1 cellular context compared by ENCODE assay signal in the genomic region with DNA sequence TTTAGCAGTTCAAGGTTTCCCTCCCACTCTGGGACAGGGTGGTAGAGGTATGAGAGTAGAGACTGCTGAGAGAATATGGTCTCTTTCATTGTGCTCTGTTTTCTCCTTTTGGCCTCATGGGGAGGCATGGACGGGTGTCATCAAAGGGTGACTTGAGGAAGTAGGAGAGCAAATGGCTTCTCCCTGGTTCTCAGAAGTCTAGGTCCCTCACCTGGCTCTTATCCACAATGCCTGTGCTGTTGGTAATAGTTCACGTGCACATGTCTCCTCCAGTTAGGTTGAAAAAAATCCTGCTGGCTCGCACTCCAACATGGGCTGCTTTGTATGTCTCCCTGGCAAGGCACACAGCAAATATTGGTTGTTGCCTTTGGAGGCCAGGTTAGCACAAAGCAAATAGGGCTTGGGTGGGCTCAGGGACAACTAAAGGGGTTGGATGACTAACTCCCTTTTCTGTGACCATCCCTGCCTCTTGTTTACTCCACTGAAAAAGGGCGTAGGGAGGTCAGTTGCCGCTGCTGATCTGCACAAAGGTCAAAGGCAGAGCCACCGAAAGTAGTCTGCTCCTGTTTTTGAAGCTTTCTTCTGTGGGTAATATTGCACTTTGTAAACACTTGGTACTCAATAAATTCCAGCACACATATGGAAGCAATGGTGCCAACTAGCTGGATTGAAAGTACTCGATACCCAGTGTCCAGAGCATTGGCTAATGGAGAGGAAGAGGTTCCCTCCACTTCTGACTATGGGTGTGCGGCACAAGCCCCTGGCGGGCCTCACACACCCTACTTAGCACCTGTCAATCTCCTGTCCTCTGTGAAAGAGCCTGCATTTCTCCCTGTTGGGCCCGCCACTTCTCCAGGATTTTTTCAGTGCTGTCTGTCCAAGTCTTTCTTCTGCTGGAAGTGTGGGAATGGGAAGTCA.
TF ChIP-seq lines count a peak whose summit lies in the region.

No MANE protein-coding gene starts in this region.

TF ChIP-seq in HepG2, 621 proteins besides CTCF, POLR2A, EP300 and RAD21 (continued from another document and continues in another):
- TF ChIP-seq ZNF788 (CRISPR knock-in tag; IDR thresholded peaks at IDR 0.05; ENCODE audit: borderline replicate concordance): peak; percentile 58; the same call in 1 of the 2 replicates
- TF ChIP-seq ELF1 (CRISPR knock-in tag; IDR thresholded peaks at IDR 0.05): peak; percentile 45; the same call in 1 of the 2 replicates
- TF ChIP-seq KDM1A (CRISPR knock-in tag; IDR thresholded peaks at IDR 0.05): no peak; the same call in 1 of the 2 replicates
- TF ChIP-seq MEIS2 (CRISPR knock-in tag; IDR thresholded peaks at IDR 0.05): peak; percentile 92
- no peak for TF ChIP-seq ZNF670 (CRISPR knock-in tag; IDR thresholded peaks at IDR 0.05; ENCODE audit: borderline replicate concordance)
- TF ChIP-seq, protein P1, sequence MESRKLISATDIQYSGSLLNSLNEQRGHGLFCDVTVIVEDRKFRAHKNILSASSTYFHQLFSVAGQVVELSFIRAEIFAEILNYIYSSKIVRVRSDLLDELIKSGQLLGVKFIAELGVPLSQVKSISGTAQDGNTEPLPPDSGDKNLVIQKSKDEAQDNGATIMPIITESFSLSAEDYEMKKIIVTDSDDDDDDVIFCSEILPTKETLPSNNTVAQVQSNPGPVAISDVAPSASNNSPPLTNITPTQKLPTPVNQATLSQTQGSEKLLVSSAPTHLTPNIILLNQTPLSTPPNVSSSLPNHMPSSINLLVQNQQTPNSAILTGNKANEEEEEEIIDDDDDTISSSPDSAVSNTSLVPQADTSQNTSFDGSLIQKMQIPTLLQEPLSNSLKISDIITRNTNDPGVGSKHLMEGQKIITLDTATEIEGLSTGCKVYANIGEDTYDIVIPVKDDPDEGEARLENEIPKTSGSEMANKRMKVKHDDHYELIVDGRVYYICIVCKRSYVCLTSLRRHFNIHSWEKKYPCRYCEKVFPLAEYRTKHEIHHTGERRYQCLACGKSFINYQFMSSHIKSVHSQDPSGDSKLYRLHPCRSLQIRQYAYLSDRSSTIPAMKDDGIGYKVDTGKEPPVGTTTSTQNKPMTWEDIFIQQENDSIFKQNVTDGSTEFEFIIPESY (CRISPR knock-in tag; IDR thresholded peaks at IDR 0.05): peak; percentile 63; the same call in 1 of the 2 replicates
- TF ChIP-seq ZNF431 (CRISPR knock-in tag; IDR thresholded peaks at IDR 0.05; ENCODE audit: borderline replicate concordance, low read depth): peak; percentile 33; the same call in 1 of the 2 replicates
- peak; percentile 73; the same call in 1 of the 2 replicates for TF ChIP-seq ZMYM2 (CRISPR knock-in tag; IDR thresholded peaks at IDR 0.05)
- no peak; the same call in 1 of the 2 replicates for TF ChIP-seq ZNF441 (CRISPR knock-in tag; IDR thresholded peaks at IDR 0.05; ENCODE audit: borderline replicate concordance)
- TF ChIP-seq ARID2 (CRISPR knock-in tag; IDR thresholded peaks at IDR 0.05; ENCODE audit: borderline replicate concordance): no peak
- TF ChIP-seq PCBP2 (optimal IDR thresholded peaks at IDR 0.05; ENCODE audit: low read depth, low read length, poor library complexity, severe bottlenecking): no peak
- 0 out of 2 replicates have a peak, but pooled peaks have one; percentile 65 for TF ChIP-seq ZNF230 (CRISPR knock-in tag; IDR thresholded peaks at IDR 0.05)
- no peak for TF ChIP-seq HNRNPH1 (optimal IDR thresholded peaks at IDR 0.05; ENCODE audit: low read depth, low read length)
- 0 out of 2 replicates have a peak, but pooled peaks have one; percentile 52 for TF ChIP-seq ARNT2 (CRISPR knock-in tag; IDR thresholded peaks at IDR 0.05; ENCODE audit: low read depth)
- peak; percentile 67 for TF ChIP-seq GATAD1 (CRISPR knock-in tag; IDR thresholded peaks at IDR 0.05)
- no peak for TF ChIP-seq ZNF883 (CRISPR knock-in tag; IDR thresholded peaks at IDR 0.05; ENCODE audit: not compliant biosample characterization)
- TF ChIP-seq, protein P2, sequence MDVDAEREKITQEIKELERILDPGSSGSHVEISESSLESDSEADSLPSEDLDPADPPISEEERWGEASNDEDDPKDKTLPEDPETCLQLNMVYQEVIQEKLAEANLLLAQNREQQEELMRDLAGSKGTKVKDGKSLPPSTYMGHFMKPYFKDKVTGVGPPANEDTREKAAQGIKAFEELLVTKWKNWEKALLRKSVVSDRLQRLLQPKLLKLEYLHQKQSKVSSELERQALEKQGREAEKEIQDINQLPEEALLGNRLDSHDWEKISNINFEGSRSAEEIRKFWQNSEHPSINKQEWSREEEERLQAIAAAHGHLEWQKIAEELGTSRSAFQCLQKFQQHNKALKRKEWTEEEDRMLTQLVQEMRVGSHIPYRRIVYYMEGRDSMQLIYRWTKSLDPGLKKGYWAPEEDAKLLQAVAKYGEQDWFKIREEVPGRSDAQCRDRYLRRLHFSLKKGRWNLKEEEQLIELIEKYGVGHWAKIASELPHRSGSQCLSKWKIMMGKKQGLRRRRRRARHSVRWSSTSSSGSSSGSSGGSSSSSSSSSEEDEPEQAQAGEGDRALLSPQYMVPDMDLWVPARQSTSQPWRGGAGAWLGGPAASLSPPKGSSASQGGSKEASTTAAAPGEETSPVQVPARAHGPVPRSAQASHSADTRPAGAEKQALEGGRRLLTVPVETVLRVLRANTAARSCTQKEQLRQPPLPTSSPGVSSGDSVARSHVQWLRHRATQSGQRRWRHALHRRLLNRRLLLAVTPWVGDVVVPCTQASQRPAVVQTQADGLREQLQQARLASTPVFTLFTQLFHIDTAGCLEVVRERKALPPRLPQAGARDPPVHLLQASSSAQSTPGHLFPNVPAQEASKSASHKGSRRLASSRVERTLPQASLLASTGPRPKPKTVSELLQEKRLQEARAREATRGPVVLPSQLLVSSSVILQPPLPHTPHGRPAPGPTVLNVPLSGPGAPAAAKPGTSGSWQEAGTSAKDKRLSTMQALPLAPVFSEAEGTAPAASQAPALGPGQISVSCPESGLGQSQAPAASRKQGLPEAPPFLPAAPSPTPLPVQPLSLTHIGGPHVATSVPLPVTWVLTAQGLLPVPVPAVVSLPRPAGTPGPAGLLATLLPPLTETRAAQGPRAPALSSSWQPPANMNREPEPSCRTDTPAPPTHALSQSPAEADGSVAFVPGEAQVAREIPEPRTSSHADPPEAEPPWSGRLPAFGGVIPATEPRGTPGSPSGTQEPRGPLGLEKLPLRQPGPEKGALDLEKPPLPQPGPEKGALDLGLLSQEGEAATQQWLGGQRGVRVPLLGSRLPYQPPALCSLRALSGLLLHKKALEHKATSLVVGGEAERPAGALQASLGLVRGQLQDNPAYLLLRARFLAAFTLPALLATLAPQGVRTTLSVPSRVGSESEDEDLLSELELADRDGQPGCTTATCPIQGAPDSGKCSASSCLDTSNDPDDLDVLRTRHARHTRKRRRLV (CRISPR knock-in tag; IDR thresholded peaks at IDR 0.05): no peak
- no peak for TF ChIP-seq GABPA (IDR thresholded peaks at IDR 0.05; ENCODE audit: low read depth, low read length)
- TF ChIP-seq GABPA (CRISPR knock-in tag; IDR thresholded peaks at IDR 0.05; ENCODE audit: low read depth): peak; percentile 54
- no peak for TF ChIP-seq NRL (CRISPR knock-in tag; IDR thresholded peaks at IDR 0.05; ENCODE audit: borderline replicate concordance)
- TF ChIP-seq JUN (CRISPR knock-in tag; IDR thresholded peaks at IDR 0.05): peak; percentile 89
- TF ChIP-seq JUNB (CRISPR knock-in tag; IDR thresholded peaks at IDR 0.05; ENCODE audit: borderline replicate concordance): peak; percentile 51; the same call in 1 of the 2 replicates
- no peak for TF ChIP-seq PRPF4 (IDR thresholded peaks at IDR 0.05; ENCODE audit: low read depth, low read length, poor library complexity, severe bottlenecking)
- TF ChIP-seq ISX (CRISPR knock-in tag; conservative IDR thresholded peaks at IDR 0.05): peak; percentile 85; the same call in 1 of the 2 replicates
- no peak for TF ChIP-seq U2AF2 (IDR thresholded peaks at IDR 0.05; ENCODE audit: low read depth, low read length)
- peak; percentile 91 for TF ChIP-seq FOXP1 (IDR thresholded peaks at IDR 0.05)
- TF ChIP-seq FOXP1 (CRISPR knock-in tag; IDR thresholded peaks at IDR 0.05): peak; percentile 99
- TF ChIP-seq ZNF558 (CRISPR knock-in tag; IDR thresholded peaks at IDR 0.05; ENCODE audit: borderline replicate concordance): no peak
- TF ChIP-seq KDM5A (IDR thresholded peaks at IDR 0.05; ENCODE audit: borderline replicate concordance, low read length): no peak
- TF ChIP-seq TBX3 (IDR thresholded peaks at IDR 0.05; ENCODE audit: borderline replicate concordance): peak; percentile 95
- TF ChIP-seq NAIF1 (CRISPR knock-in tag; IDR thresholded peaks at IDR 0.05; ENCODE audit: borderline replicate concordance): no peak
- TF ChIP-seq GATA4 (IDR thresholded peaks at IDR 0.05; ENCODE audit: borderline replicate concordance, low read depth): 0 out of 2 replicates have a peak, but pooled peaks have one; percentile 28
- TF ChIP-seq, protein P3, sequence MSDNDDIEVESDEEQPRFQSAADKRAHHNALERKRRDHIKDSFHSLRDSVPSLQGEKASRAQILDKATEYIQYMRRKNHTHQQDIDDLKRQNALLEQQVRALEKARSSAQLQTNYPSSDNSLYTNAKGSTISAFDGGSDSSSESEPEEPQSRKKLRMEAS (IDR thresholded peaks at IDR 0.05): peak; percentile 67
- TF ChIP-seq ZNF773 (CRISPR knock-in tag; IDR thresholded peaks at IDR 0.05; ENCODE audit: borderline replicate concordance): no peak; the same call in 1 of the 2 replicates
- TF ChIP-seq SSRP1 (CRISPR knock-in tag; IDR thresholded peaks at IDR 0.05): peak; percentile 23; the same call in 1 of the 2 replicates
- peak; percentile 85 for TF ChIP-seq POGZ (CRISPR knock-in tag; IDR thresholded peaks at IDR 0.05)
- TF ChIP-seq SMC3 (IDR thresholded peaks at IDR 0.05; ENCODE audit: low read length): peak; percentile 43; the same call in 1 of the 2 replicates
- TF ChIP-seq, protein P4, sequence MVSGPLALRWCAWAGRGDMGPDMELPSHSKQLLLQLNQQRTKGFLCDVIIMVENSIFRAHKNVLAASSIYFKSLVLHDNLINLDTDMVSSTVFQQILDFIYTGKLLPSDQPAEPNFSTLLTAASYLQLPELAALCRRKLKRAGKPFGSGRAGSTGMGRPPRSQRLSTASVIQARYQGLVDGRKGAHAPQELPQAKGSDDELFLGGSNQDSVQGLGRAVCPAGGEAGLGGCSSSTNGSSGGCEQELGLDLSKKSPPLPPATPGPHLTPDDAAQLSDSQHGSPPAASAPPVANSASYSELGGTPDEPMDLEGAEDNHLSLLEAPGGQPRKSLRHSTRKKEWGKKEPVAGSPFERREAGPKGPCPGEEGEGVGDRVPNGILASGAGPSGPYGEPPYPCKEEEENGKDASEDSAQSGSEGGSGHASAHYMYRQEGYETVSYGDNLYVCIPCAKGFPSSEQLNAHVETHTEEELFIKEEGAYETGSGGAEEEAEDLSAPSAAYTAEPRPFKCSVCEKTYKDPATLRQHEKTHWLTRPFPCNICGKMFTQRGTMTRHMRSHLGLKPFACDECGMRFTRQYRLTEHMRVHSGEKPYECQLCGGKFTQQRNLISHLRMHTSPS (CRISPR knock-in tag; IDR thresholded peaks at IDR 0.05; ENCODE audit: low read depth): peak; percentile 87
- no peak for TF ChIP-seq ZNF589 (CRISPR knock-in tag; conservative IDR thresholded peaks at IDR 0.05)
- TF ChIP-seq MTF1 (CRISPR knock-in tag; IDR thresholded peaks at IDR 0.05): no peak
- peak; percentile 75; the same call in 1 of the 2 replicates for TF ChIP-seq ZNF44 (CRISPR knock-in tag; IDR thresholded peaks at IDR 0.05)
- TF ChIP-seq, protein P5, sequence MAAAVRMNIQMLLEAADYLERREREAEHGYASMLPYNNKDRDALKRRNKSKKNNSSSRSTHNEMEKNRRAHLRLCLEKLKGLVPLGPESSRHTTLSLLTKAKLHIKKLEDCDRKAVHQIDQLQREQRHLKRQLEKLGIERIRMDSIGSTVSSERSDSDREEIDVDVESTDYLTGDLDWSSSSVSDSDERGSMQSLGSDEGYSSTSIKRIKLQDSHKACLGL (CRISPR knock-in tag; IDR thresholded peaks at IDR 0.05): no peak
- TF ChIP-seq ZSCAN29 (CRISPR knock-in tag; conservative IDR thresholded peaks at IDR 0.05): 0 out of 2 replicates have a peak, but pooled peaks have one; percentile 83
- peak; percentile 17; the same call in 1 of the 2 replicates for TF ChIP-seq ZNF121 (CRISPR knock-in tag; IDR thresholded peaks at IDR 0.05)
- peak; percentile 85 for TF ChIP-seq HDAC1 (CRISPR knock-in tag; IDR thresholded peaks at IDR 0.05)
- TF ChIP-seq ZNF274 (CRISPR knock-in tag; IDR thresholded peaks at IDR 0.05): no peak
- no peak for TF ChIP-seq NKX3-1 (CRISPR knock-in tag; IDR thresholded peaks at IDR 0.05)
- TF ChIP-seq, protein P6, sequence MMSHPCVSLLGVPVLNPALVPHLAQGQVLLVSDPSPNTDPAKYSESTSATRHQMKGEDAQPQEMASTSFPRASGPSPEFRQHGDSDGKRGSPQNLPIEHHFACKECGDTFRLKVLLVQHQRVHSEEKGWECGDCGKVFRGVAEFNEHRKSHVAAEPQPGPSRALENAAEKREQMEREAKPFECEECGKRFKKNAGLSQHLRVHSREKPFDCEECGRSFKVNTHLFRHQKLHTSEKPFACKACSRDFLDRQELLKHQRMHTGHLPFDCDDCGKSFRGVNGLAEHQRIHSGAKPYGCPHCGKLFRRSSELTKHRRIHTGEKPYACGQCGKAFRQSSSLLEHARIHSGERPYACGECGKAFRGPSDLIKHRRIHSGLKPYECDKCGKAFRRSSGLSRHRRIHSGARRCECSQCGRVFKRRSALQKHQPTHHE (CRISPR knock-in tag; IDR thresholded peaks at IDR 0.05; ENCODE audit: borderline replicate concordance): no peak
- TF ChIP-seq, protein P7, sequence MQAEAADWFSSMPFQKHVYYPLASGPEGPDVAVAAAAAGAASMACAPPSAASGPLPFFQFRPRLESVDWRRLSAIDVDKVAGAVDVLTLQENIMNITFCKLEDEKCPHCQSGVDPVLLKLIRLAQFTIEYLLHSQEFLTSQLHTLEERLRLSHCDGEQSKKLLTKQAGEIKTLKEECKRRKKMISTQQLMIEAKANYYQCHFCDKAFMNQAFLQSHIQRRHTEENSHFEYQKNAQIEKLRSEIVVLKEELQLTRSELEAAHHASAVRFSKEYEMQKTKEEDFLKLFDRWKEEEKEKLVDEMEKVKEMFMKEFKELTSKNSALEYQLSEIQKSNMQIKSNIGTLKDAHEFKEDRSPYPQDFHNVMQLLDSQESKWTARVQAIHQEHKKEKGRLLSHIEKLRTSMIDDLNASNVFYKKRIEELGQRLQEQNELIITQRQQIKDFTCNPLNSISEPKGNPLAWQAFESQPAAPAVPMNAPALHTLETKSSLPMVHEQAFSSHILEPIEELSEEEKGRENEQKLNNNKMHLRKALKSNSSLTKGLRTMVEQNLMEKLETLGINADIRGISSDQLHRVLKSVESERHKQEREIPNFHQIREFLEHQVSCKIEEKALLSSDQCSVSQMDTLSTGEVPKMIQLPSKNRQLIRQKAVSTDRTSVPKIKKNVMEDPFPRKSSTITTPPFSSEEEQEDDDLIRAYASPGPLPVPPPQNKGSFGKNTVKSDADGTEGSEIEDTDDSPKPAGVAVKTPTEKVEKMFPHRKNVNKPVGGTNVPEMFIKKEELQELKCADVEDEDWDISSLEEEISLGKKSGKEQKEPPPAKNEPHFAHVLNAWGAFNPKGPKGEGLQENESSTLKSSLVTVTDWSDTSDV (CRISPR knock-in tag; IDR thresholded peaks at IDR 0.05): no peak
- no peak for TF ChIP-seq ZBTB21 (CRISPR knock-in tag; IDR thresholded peaks at IDR 0.05)
- TF ChIP-seq PHF20 (CRISPR knock-in tag; IDR thresholded peaks at IDR 0.05): 0 out of 2 replicates have a peak, but pooled peaks have one; percentile 11
- no peak for TF ChIP-seq AGO2 (optimal IDR thresholded peaks at IDR 0.05; ENCODE audit: low read depth, low read length)
- peak; percentile 95 for TF ChIP-seq RXRB (CRISPR knock-in tag; IDR thresholded peaks at IDR 0.05; ENCODE audit: borderline replicate concordance)
- TF ChIP-seq SP4 (CRISPR knock-in tag; IDR thresholded peaks at IDR 0.05): no peak
